ENCODE assay signal across 22 cellular contexts in the genomic region with DNA sequence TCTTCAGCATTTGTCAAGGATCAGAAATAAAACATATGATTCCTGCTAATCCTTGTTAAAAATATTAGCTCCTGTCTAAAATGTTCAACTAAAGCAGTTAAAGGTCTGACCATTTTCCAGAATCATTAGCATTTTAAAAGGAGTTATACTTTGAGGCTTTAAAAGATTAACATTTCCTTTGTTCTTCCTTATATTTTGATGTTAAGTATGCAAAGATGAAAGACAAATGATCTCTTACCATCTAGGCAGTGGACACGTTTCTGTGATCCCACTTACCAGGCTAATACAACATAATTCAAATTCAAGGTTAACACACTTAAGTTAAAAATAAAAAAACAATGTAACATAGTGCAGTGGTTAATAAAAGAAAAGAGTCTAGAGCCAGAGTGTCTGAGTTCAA.
DNase-seq lines count a peak whose midpoint lies in the region; ATAC-seq, FAIRE-seq and TF ChIP-seq lines count a peak whose summit lies in the region.
"Had no signal": no experiment of that assay in that cellular context is flagged by ENCODE, and none has a peak within 500 bp of the region (broad histone marks: within the 10 kb centered on the region; RNA-seq: fewer than 3 reads in every experiment).

No MANE protein-coding gene starts in this region.

- H3K27me3 ChIP-seq in HepG2 (ENCODE audit: control insufficient read depth in 1 of 2, insufficient read depth in 2 of 2, low read length in 2 of 2) (no peaks in the 10 kb centered on the region), right lobe of liver (no peaks in the 10 kb centered on the region)
- H3K27me3 ChIP-seq: BLaER1 had no signal

- H3K9me3 ChIP-seq in HepG2 (ENCODE audit: low read length), result no peaks in the 10 kb centered on the region
- H3K9me3 ChIP-seq in right lobe of liver, result no peaks in the 10 kb centered on the region
- no peaks in the 10 kb centered on the region for H3K9me3 ChIP-seq in SK-N-MC (ENCODE audit: low read depth, low read length)
- H3K9me3 ChIP-seq: A549, BLaER1 had no signal

- H4K20me1 ChIP-seq in HepG2 (ENCODE audit: insufficient read depth, low read length), result no peaks in the 10 kb centered on the region

- intact Hi-C loops in HepG2 (cut with micrococcal nuclease; ENCODE audit: unreplicated experiment), result no loop called here
- intact Hi-C loops in right lobe of liver (cut with DNase I), result no loop called here

- H3K4me3 ChIP-seq in HepG2 (replicated peaks in 1 of 3; ENCODE audit: insufficient read depth in 1 of 3, low read depth in 2 of 3, low read length in 3 of 3) (no peak overlapping the region), right lobe of liver (no peak overlapping the region), SK-N-MC (no peak overlapping the region)
- H3K4me3 ChIP-seq: A549, BLaER1, GM12878 had no signal

- TF ChIP-seq RAD21 in HepG2 (CRISPR knock-in tag; IDR thresholded peaks at IDR 0.05), result no peak

- no peak for TF ChIP-seq CTCF in HepG2 (CRISPR knock-in tag; IDR thresholded peaks at IDR 0.05)
- TF ChIP-seq CTCF in right lobe of liver (IDR thresholded peaks at IDR 0.05), result no peak

- no peak for DNase-seq in activated T-cell treated with anti-CD3 and anti-CD28 coated beads, Interleukin-2, amount 50 U/mL, for 24 hours
- DNase-seq in activated T-cell treated with anti-CD3 and anti-CD28 coated beads for 4 hours (no peak), HepG2 (ENCODE audit: low spot score) (no peak), right lobe of liver (no peak), SK-N-MC (ENCODE audit: low read depth, low spot score) (no peak)
- DNase-seq: Calu3; CD4-positive, alpha-beta memory T cell; DMS 273 treated with DMSO at 0.1 percent for 48 hours; DMS53; DND-41; EL; H9 had no signal

- H3K27ac ChIP-seq in HepG2 (ENCODE audit: extremely low read length, insufficient read depth, low read length) (no peak overlapping the region), right lobe of liver (no peak overlapping the region), SK-N-MC (peak overlapping the region; percentile 49)
- H3K27ac ChIP-seq: 22Rv1, A549, BLaER1, HL-60 had no signal

- WGBS in HepG2 (ENCODE audit: low lambda C conversion rate), result 98% methylated on average over 1 of the region's 1 CpG
- WGBS in right lobe of liver (ENCODE audit: insufficient coverage, low coverage, low lambda C conversion rate, missing lambda C conversion rate), result 50% methylated on average over 1 of the region's 1 CpG

- H3K36me3 ChIP-seq in HepG2 (replicated peaks in 1 of 2; ENCODE audit: control insufficient read depth in 1 of 2, insufficient read depth in 2 of 2, low read length in 2 of 2) (peaks cover 7 to 57% of the 10 kb centered on the region in 2 experiments), right lobe of liver (peaks cover 0 to 29% (median 15%) of the 10 kb centered on the region in 4 donors), SK-N-MC (ENCODE audit: insufficient read depth, low read length) (peaks cover 84% of the 10 kb centered on the region)

- H3K27me3 Mint-ChIP-seq in activated T-cell treated with anti-CD3 and anti-CD28 coated beads, Interleukin-2, amount 50 U/mL, for 24 hours, result no peaks in the 10 kb centered on the region
- H3K27me3 Mint-ChIP-seq: CD4-positive, alpha-beta memory T cell had no signal

- H3K9ac ChIP-seq in HepG2 (ENCODE audit: insufficient read depth, low read depth, low read length), result no peak overlapping the region
- H3K9ac ChIP-seq in SK-N-MC (ENCODE audit: insufficient read length), result no peak overlapping the region
- H3K9ac ChIP-seq: BLaER1 had no signal

- BruUV-seq in HepG2 (replicated peaks; lab: Mats Ljungman, UMichigan), result TSS peak; percentile 3

- no peak for TF ChIP-seq POLR2A in HepG2 (IDR thresholded peaks at IDR 0.05; ENCODE audit: insufficient read depth in 1 of 2, low read depth in 2 of 2, low read length in 2 of 2)
- no peak for TF ChIP-seq POLR2A in right lobe of liver (IDR thresholded peaks at IDR 0.05)

- no peak for TF ChIP-seq EP300 in HepG2 (IDR thresholded peaks at IDR 0.05; ENCODE audit: low read depth in 2 of 2, low read length in 2 of 2)
- TF ChIP-seq EP300 in HepG2 (CRISPR knock-in tag; IDR thresholded peaks at IDR 0.05; ENCODE audit: borderline replicate concordance), result no peak

- H3K4me1 ChIP-seq in HepG2 (ENCODE audit: insufficient read depth, low read length) (no peaks in the 10 kb centered on the region), right lobe of liver (no peaks in the 10 kb centered on the region)
- H3K4me1 ChIP-seq: A549, BLaER1 had no signal

- H3K4me1 Mint-ChIP-seq in activated T-cell treated with anti-CD3 and anti-CD28 coated beads, Interleukin-2, amount 50 U/mL, for 24 hours (ENCODE audit: low read depth), result peaks cover 4% of the 10 kb centered on the region
- H3K4me1 Mint-ChIP-seq: CD14-positive monocyte had no signal

- peak overlapping the region; percentile 38 for H3K27ac Mint-ChIP-seq in activated T-cell treated with anti-CD3 and anti-CD28 coated beads, Interleukin-2, amount 50 U/mL, for 24 hours

- peaks cover 73% of the 10 kb centered on the region for H3K36me3 Mint-ChIP-seq in activated T-cell treated with anti-CD3 and anti-CD28 coated beads, Interleukin-2, amount 50 U/mL, for 24 hours (ENCODE audit: low read depth)

- in situ Hi-C loops in HepG2 (cut with HindIII; ENCODE audit: extremely low pct_ligation_motif_present, low pct_unique_long_range_greater_than_20kb), result no loop called here

- no peaks in the 10 kb centered on the region for H3K79me2 ChIP-seq in HepG2 (ENCODE audit: insufficient read depth, low read length)

- CTCF ChIA-PET in HepG2 (lab: Yijun Ruan, JAX; ENCODE audit: low intra/inter-chr PET ratio, low total read pairs), result no interaction called here

- no peaks in the 10 kb centered on the region for H3K9me3 Mint-ChIP-seq in activated T-cell treated with anti-CD3 and anti-CD28 coated beads, Interleukin-2, amount 50 U/mL, for 24 hours
- H3K9me3 Mint-ChIP-seq: CD14-positive monocyte; CD4-positive, alpha-beta memory T cell; H9 had no signal

- no peak overlapping the region for H2AFZ ChIP-seq in HepG2 (ENCODE audit: low read length)

- FAIRE-seq in HepG2 (lab: Jason Lieb, UNC), result no peak
- FAIRE-seq: A549, GM12878, GM19239, H1 had no signal

- ATAC-seq in HepG2 (no peak), right lobe of liver (no peak), HG03354 (IDR thresholded peaks at IDR 0.05; ENCODE audit: poor library complexity, severe bottlenecking, unreplicated experiment) (no peak), HG03439 (IDR thresholded peaks at IDR 0.05; ENCODE audit: unreplicated experiment) (no peak)
- ATAC-seq: A549, GM12878 had no signal

- no peak overlapping the region for H3K4me3 Mint-ChIP-seq in activated T-cell treated with anti-CD3 and anti-CD28 coated beads, Interleukin-2, amount 50 U/mL, for 24 hours
- H3K4me3 Mint-ChIP-seq: CD14-positive monocyte; CD4-positive, alpha-beta memory T cell; H9 had no signal

- no peak overlapping the region for H3K4me2 ChIP-seq in HepG2 (ENCODE audit: low read depth, low read length)
- H3K4me2 ChIP-seq: A549, BLaER1 had no signal

- POLR2A ChIA-PET in HepG2 (lab: Yijun Ruan, JAX), result no interaction called here

TF ChIP-seq in HepG2, 621 proteins besides CTCF, POLR2A, EP300 and RAD21 (continues in another document):
- no peak for TF ChIP-seq ZNF564 (CRISPR knock-in tag; IDR thresholded peaks at IDR 0.05)
- TF ChIP-seq ZNF556 (CRISPR knock-in tag; IDR thresholded peaks at IDR 0.05; ENCODE audit: borderline replicate concordance), result no peak
- no peak for TF ChIP-seq GABPA (IDR thresholded peaks at IDR 0.05; ENCODE audit: low read depth, low read length)
- no peak for TF ChIP-seq GABPA (CRISPR knock-in tag; IDR thresholded peaks at IDR 0.05; ENCODE audit: low read depth)
- TF ChIP-seq, protein P1, sequence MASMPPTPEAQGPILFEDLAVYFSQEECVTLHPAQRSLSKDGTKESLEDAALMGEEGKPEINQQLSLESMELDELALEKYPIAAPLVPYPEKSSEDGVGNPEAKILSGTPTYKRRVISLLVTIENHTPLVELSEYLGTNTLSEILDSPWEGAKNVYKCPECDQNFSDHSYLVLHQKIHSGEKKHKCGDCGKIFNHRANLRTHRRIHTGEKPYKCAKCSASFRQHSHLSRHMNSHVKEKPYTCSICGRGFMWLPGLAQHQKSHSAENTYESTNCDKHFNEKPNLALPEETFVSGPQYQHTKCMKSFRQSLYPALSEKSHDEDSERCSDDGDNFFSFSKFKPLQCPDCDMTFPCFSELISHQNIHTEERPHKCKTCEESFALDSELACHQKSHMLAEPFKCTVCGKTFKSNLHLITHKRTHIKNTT (CRISPR knock-in tag; IDR thresholded peaks at IDR 0.05), result no peak
- no peak for TF ChIP-seq U2AF1 (optimal IDR thresholded peaks at IDR 0.05; ENCODE audit: low read depth, low read length)
- no peak for TF ChIP-seq HNRNPL (IDR thresholded peaks at IDR 0.05; ENCODE audit: low read depth, low read length)
- no peak for TF ChIP-seq CREM (IDR thresholded peaks at IDR 0.05)
- no peak for TF ChIP-seq CREM (CRISPR knock-in tag; IDR thresholded peaks at IDR 0.05)
- TF ChIP-seq ZKSCAN5 (CRISPR knock-in tag; IDR thresholded peaks at IDR 0.05), result no peak
- TF ChIP-seq ZNF549 (CRISPR knock-in tag; IDR thresholded peaks at IDR 0.05), result no peak
- TF ChIP-seq, protein P2, sequence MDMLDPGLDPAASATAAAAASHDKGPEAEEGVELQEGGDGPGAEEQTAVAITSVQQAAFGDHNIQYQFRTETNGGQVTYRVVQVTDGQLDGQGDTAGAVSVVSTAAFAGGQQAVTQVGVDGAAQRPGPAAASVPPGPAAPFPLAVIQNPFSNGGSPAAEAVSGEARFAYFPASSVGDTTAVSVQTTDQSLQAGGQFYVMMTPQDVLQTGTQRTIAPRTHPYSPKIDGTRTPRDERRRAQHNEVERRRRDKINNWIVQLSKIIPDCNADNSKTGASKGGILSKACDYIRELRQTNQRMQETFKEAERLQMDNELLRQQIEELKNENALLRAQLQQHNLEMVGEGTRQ (IDR thresholded peaks at IDR 0.05; ENCODE audit: low read depth, low read length), result no peak
- TF ChIP-seq, protein P2 (CRISPR knock-in tag; IDR thresholded peaks at IDR 0.05; ENCODE audit: borderline replicate concordance), result no peak
